ENCODE assay signal across 9 cellular contexts in the genomic region with DNA sequence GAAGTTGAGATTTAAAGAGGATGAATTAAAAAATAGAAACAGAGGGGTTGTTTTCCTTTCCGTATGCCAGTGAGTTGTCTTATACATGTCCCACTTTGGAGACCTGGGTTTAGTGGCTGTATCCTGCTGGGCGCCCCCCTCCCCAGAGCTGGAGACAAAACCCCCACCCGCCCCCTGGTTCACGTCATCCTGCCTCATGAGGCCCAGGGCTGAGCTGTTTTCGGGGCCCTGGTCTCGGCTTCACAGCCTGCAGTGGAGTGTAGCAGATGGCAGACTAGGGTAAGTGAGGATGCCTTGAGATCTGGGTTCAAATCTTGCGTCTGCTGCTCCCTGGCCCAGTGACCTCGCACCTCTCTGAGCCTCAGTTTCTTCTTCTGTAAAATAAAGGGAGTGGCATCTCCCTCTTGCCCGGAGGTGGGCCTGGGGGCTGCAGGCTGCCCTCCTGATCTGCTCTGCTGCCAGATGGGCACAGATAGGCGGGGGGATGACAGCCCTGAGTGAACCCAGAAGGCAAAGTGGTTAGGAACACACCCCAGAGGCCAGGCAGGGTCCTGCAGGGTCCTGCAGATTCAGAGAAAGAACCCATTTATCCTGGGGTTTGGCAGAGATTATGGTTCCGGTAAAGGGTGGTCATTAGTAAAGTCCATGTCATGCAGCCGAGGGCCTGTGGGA. TPM values are rescaled to one million over a fixed set of nuclear protein-coding genes. Genes with fewer than 3 reads are reported as not detected.
DNase-seq lines count a peak whose midpoint lies in the region; ATAC-seq, FAIRE-seq and TF ChIP-seq lines count a peak whose summit lies in the region.
"Had no signal": no experiment of that assay in that cellular context is flagged by ENCODE, and none has a peak within 500 bp of the region (broad histone marks: within the 10 kb centered on the region; RNA-seq: fewer than 3 reads in every experiment).

No MANE protein-coding gene starts in this region.

- no peaks in the 10 kb centered on the region for H3K79me2 ChIP-seq in HepG2 (ENCODE audit: insufficient read depth, low read length)

- BruUV-seq in HepG2 (replicated peaks; lab: Mats Ljungman, UMichigan) = no TSS peak

- CTCF ChIA-PET in HepG2 (lab: Yijun Ruan, JAX; ENCODE audit: low intra/inter-chr PET ratio, low total read pairs) = no interaction called here

- no peaks in the 10 kb centered on the region for H4K20me1 ChIP-seq in HepG2 (ENCODE audit: insufficient read depth, low read length)

- no peak for TF ChIP-seq CTCF in HepG2 (CRISPR knock-in tag; IDR thresholded peaks at IDR 0.05)
- no peak for TF ChIP-seq CTCF in thyroid gland (IDR thresholded peaks at IDR 0.05)
- TF ChIP-seq CTCF in foreskin fibroblast (IDR thresholded peaks at IDR 0.05; ENCODE audit: low read depth, low read length) = no peak

- TF ChIP-seq POLR2A in HepG2 (IDR thresholded peaks at IDR 0.05; ENCODE audit: insufficient read depth in 1 of 2, low read depth in 2 of 2, low read length in 2 of 2) (no peak), thyroid gland (IDR thresholded peaks at IDR 0.05) (no peak)

- no peak overlapping the region for H3K9ac ChIP-seq in HepG2 (ENCODE audit: insufficient read depth, low read depth, low read length)

- peak; percentile 23 for DNase-seq in activated T-cell treated with anti-CD3 and anti-CD28 coated beads for 48 hours (ENCODE audit: low read depth)
- DNase-seq in activated T-cell treated with anti-CD3 and anti-CD28 coated beads, Interleukin-2, amount 50 U/mL, for 1 hour = no peak
- peak in 1 of 2 donors; percentile 29 for DNase-seq in activated naive CD4-positive, alpha-beta T cell treated with anti-CD3 and anti-CD28 coated beads, Interleukin-2, amount 50 U/mL, for 72 hours (ENCODE audit: low spot score in 2 of 2)
- no peak for DNase-seq in HepG2 (ENCODE audit: low spot score)
- no peak for DNase-seq in thyroid gland
- no peak for DNase-seq in foreskin fibroblast
- DNase-seq in NCI-H1436 (lab: John Stamatoyannopoulos, UW) = no peak

- H3K4me1 ChIP-seq in HepG2 (ENCODE audit: insufficient read depth, low read length) = peaks cover 47% of the 10 kb centered on the region
- peaks cover 38 to 47% of the 10 kb centered on the region in 2 donors for H3K4me1 ChIP-seq in thyroid gland

- H3K9me3 ChIP-seq in HepG2 (ENCODE audit: low read length) = no peaks in the 10 kb centered on the region
- no peaks in the 10 kb centered on the region for H3K9me3 ChIP-seq in thyroid gland
- H3K9me3 ChIP-seq: neutrophil had no signal

- in situ Hi-C loops in HepG2 (cut with HindIII; ENCODE audit: extremely low pct_ligation_motif_present, low pct_unique_long_range_greater_than_20kb) = no loop called here

- TF ChIP-seq EP300 in HepG2 (IDR thresholded peaks at IDR 0.05; ENCODE audit: low read depth in 2 of 2, low read length in 2 of 2) (no peak), HepG2 (CRISPR knock-in tag; IDR thresholded peaks at IDR 0.05; ENCODE audit: borderline replicate concordance) (no peak)

- ATAC-seq in activated naive CD4-positive, alpha-beta T cell treated with anti-CD3 and anti-CD28 coated beads, Interleukin-2, amount 50 U/mL, for 72 hours = peak; percentile 18 to 22
- ATAC-seq in HepG2 (no peak), HG03139 (IDR thresholded peaks at IDR 0.05; ENCODE audit: unreplicated experiment) (no peak)

- no peaks in the 10 kb centered on the region for H3K36me3 ChIP-seq in HepG2 (replicated peaks in 1 of 2; ENCODE audit: control insufficient read depth in 1 of 2, insufficient read depth in 2 of 2, low read length in 2 of 2)
- no peaks in the 10 kb centered on the region for H3K36me3 ChIP-seq in thyroid gland
- H3K36me3 ChIP-seq: neutrophil had no signal

- POLR2A ChIA-PET in HepG2 (lab: Yijun Ruan, JAX) = interaction anchor here (0.8 to 1.5 kb wide), 2 partner anchors 43 to 46 kb away, joined by 3 to 5 read pairs; no protein-coding TSS in a partner anchor

- H3K9me3 Mint-ChIP-seq in activated naive CD4-positive, alpha-beta T cell treated with anti-CD3 and anti-CD28 coated beads, Interleukin-2, amount 50 U/mL, for 72 hours = no peaks in the 10 kb centered on the region

- H2AFZ ChIP-seq in HepG2 (ENCODE audit: low read length) = no peak overlapping the region

- no peak for TF ChIP-seq RAD21 in HepG2 (CRISPR knock-in tag; IDR thresholded peaks at IDR 0.05)

- no peak overlapping the region; a peak in 1 of 6 replicates for H3K4me3 ChIP-seq in HepG2 (replicated peaks in 1 of 3; ENCODE audit: insufficient read depth in 1 of 3, low read depth in 2 of 3, low read length in 3 of 3)
- H3K4me3 ChIP-seq in thyroid gland (replicated peaks in 1 of 3) = no peak overlapping the region
- H3K4me3 ChIP-seq in foreskin fibroblast (ENCODE audit: low read depth in 1 of 2, low read length in 2 of 2) = no peak overlapping the region

- peak overlapping the region; percentile 74 for H3K4me2 ChIP-seq in HepG2 (ENCODE audit: low read depth, low read length)

- 31% methylated on average over 12 of the region's 12 CpGs for WGBS in HepG2 (ENCODE audit: low lambda C conversion rate)
- 91 to 93% methylated on average over 10 to 12 of the region's 12 CpGs for WGBS in thyroid gland, 2 donors

- H3K27me3 ChIP-seq in HepG2 (ENCODE audit: control insufficient read depth in 1 of 2, insufficient read depth in 2 of 2, low read length in 2 of 2) (peaks cover 34 to 80% of the 10 kb centered on the region in 2 experiments), thyroid gland (no peaks in the 10 kb centered on the region)

- intact Hi-C loops in HepG2 (cut with micrococcal nuclease; ENCODE audit: unreplicated experiment) (loop anchor here (10.0 kb wide), 2 partner anchors 60 kb away; partner anchors contain the start of gene PGS1), thyroid gland (cut with DNase I) (no loop called here)

- H3K27ac ChIP-seq in HepG2 (ENCODE audit: extremely low read length, insufficient read depth, low read length) (no peak overlapping the region), thyroid gland (peak overlapping the region; percentile 83 to 92 (median 90))
- H3K27ac ChIP-seq: neutrophil had no signal

- peak overlapping the region; percentile 83 to 92 for H3K27ac Mint-ChIP-seq in activated naive CD4-positive, alpha-beta T cell treated with anti-CD3 and anti-CD28 coated beads, Interleukin-2, amount 50 U/mL, for 72 hours

- no peaks in the 10 kb centered on the region for H3K36me3 Mint-ChIP-seq in activated naive CD4-positive, alpha-beta T cell treated with anti-CD3 and anti-CD28 coated beads, Interleukin-2, amount 50 U/mL, for 72 hours

- FAIRE-seq in HepG2 (lab: Jason Lieb, UNC) = no peak

TF ChIP-seq in HepG2, 621 proteins besides CTCF, POLR2A, EP300 and RAD21 (continues in another document):
- TF ChIP-seq, protein P1, sequence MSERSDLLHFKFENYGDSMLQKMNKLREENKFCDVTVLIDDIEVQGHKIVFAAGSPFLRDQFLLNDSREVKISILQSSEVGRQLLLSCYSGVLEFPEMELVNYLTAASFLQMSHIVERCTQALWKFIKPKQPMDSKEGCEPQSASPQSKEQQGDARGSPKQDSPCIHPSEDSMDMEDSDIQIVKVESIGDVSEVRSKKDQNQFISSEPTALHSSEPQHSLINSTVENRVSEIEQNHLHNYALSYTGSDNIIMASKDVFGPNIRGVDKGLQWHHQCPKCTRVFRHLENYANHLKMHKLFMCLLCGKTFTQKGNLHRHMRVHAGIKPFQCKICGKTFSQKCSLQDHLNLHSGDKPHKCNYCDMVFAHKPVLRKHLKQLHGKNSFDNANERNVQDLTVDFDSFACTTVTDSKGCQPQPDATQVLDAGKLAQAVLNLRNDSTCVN (CRISPR knock-in tag; IDR thresholded peaks at IDR 0.05; ENCODE audit: borderline replicate concordance) = 0 out of 2 replicates have a peak, but pooled peaks have one; percentile 33
- TF ChIP-seq PATZ1 (CRISPR knock-in tag; IDR thresholded peaks at IDR 0.05) = no peak

RNA-seq across cellular contexts. Expression of gene SOCS3, which starts 45.1 kb away (rescaled TPM):
- 100 to 1,000 TPM; 179 to 182 TPM for total RNA-seq in activated naive CD4-positive, alpha-beta T cell treated with anti-CD3 and anti-CD28 coated beads, Interleukin-2, amount 50 U/mL, for 72 hours
- 0.66 and 0.77 TPM in 2 replicates for total RNA-seq in HepG2 (2016; rRNA removed; fragmentation: Illumina TruSeq; extraction: Trizol)
- 0.30 and 0.35 TPM in 2 replicates for total RNA-seq in HepG2 (2016; cell fraction: cytosol; rRNA removed; fragmentation: Illumina TruSeq; extraction: Trizol; ENCODE audit: low read depth)
- total RNA-seq in HepG2 (2016; cell fraction: insoluble cytoplasmic fraction; rRNA removed; fragmentation: Illumina TruSeq; extraction: Trizol) = 0.59 and 0.95 TPM in 2 replicates
- total RNA-seq in HepG2 (2016; cell fraction: membrane; rRNA removed; fragmentation: Illumina TruSeq; extraction: Trizol) = 0.83 and 0.93 TPM in 2 replicates
- 0.66 and 1.2 TPM in 2 replicates for total RNA-seq in HepG2 (2016; cell fraction: nucleus; rRNA removed; fragmentation: Illumina TruSeq; extraction: Trizol)
- polyA plus RNA-seq in HepG2 (2011; rRNA removed) = 2.4 and 3.2 TPM in 2 replicates
- 2.4 and 2.6 TPM in 2 replicates for polyA plus RNA-seq in HepG2 (2011; cell fraction: cytosol; rRNA removed)
- polyA plus RNA-seq in HepG2 (2011; cell fraction: nucleus; rRNA removed) = 4.1 and 5.9 TPM in 2 replicates
- polyA plus RNA-seq in HepG2 (2012) = 0.94 and 3.5 TPM in 2 replicates
- polyA plus RNA-seq in HepG2 (2016; cell fraction: cytosol; fragmentation: Illumina TruSeq; extraction: Trizol; ENCODE audit: low read depth) = 0.05 and 0.10 TPM in 2 replicates
- polyA plus RNA-seq in HepG2 (2016; cell fraction: insoluble cytoplasmic fraction; fragmentation: Illumina TruSeq; extraction: Trizol; ENCODE audit: low read depth) = 0.32 and 0.52 TPM in 2 replicates
- 0.27 and 0.28 TPM in 2 replicates for polyA plus RNA-seq in HepG2 (2016; cell fraction: membrane; fragmentation: Illumina TruSeq; extraction: Trizol; ENCODE audit: low read depth)
- 1.1 and 1.3 TPM in 2 replicates for polyA plus RNA-seq in HepG2 (2016; cell fraction: nucleus; fragmentation: Illumina TruSeq; extraction: Trizol; ENCODE audit: insufficient read depth, low read depth)
- 11.0 and 18.7 TPM in 2 replicates for polyA minus RNA-seq in HepG2 (2011; rRNA and poly(A)+ RNA removed; ENCODE audit: low replicate concordance)
- 6.9 and 7.9 TPM in 2 replicates for polyA minus RNA-seq in HepG2 (2011; cell fraction: cytosol; rRNA and poly(A)+ RNA removed)
- 3.5 and 5.2 TPM in 2 replicates for polyA minus RNA-seq in HepG2 (2011; cell fraction: nucleus; rRNA and poly(A)+ RNA removed)
- total RNA-seq in thyroid gland = 100 to 1,000 TPM in 1 of 4 donors, 10 to 100 TPM in 2, 1 to 10 TPM in 1; 9.2 to 110 (median 33.3) TPM

Comparison
In these comparisons a context has a peak if more than half of its experiments do, and no peak if none do; other contexts are left out.
1. ATAC-seq: peak in activated naive CD4-positive, alpha-beta T cell treated with anti-CD3 and anti-CD28 coated beads, Interleukin-2, amount 50 U/mL, for 72 hours (2 of 2); none in HepG2 (single experiment) and HG03139 (single experiment).
2. RNA of gene SOCS3, which starts 45.1 kb away (total RNA-seq): 179 to 182 TPM in activated naive CD4-positive, alpha-beta T cell treated with anti-CD3 and anti-CD28 coated beads, Interleukin-2, amount 50 U/mL, for 72 hours and 9.2 to 110 TPM in thyroid gland; 0.30 to 1.2 TPM in HepG2; every median in the first group is over 4 times any median in the second.